Comparison of ENCODE assay signal across 12 cellular contexts in genomic region chrX:118698516-118699247, GRCh38. TPM values are rescaled to one million over a fixed set of nuclear protein-coding genes. Genes with fewer than 3 reads are reported as not detected.
DNase-seq lines count a peak whose midpoint lies in the region; ATAC-seq, FAIRE-seq and TF ChIP-seq lines count a peak whose summit lies in the region.
"Had no signal": no experiment of that assay in that cellular context is flagged by ENCODE, and none has a peak within 500 bp of the region (broad histone marks: within the 10 kb centered on the region; RNA-seq: fewer than 3 reads in every experiment).

No MANE protein-coding gene starts in this region.

- TF ChIP-seq EP300 in HepG2 (IDR thresholded peaks at IDR 0.05; ENCODE audit: low read depth in 2 of 2, low read length in 2 of 2) (no peak), HepG2 (CRISPR knock-in tag; IDR thresholded peaks at IDR 0.05; ENCODE audit: borderline replicate concordance) (no peak), ovary (IDR thresholded peaks at IDR 0.05) (no peak)

- intact Hi-C loops in right lobe of liver (cut with DNase I), result no loop called here
- intact Hi-C loops in HepG2 (cut with micrococcal nuclease; ENCODE audit: unreplicated experiment), result no loop called here
- intact Hi-C loops in ovary (cut with DNase I), result no loop called here

- in situ Hi-C loops in HepG2 (cut with HindIII; ENCODE audit: extremely low pct_ligation_motif_present, low pct_unique_long_range_greater_than_20kb), result no loop called here

- H3K9me3 ChIP-seq in right lobe of liver, result no peaks in the 10 kb centered on the region
- H3K9me3 ChIP-seq in HepG2 (ENCODE audit: low read length), result no peaks in the 10 kb centered on the region
- no peaks in the 10 kb centered on the region for H3K9me3 ChIP-seq in ovary
- H3K9me3 ChIP-seq: esophagus squamous epithelium, thoracic aorta had no signal

- DNase-seq in right lobe of liver, result no peak
- no peak for DNase-seq in HepG2 (ENCODE audit: low spot score)
- DNase-seq in RWPE1 (ENCODE audit: low spot score), result peak; percentile 1
- no peak for DNase-seq in ovary
- DNase-seq in T-helper 9 cell, result no peak
- no peak for DNase-seq in AG08396 (ENCODE audit: low spot score)
- no peak for DNase-seq in NCI-H146 (lab: John Stamatoyannopoulos, UW)
- DNase-seq: esophagus squamous epithelium had no signal

- CTCF ChIA-PET in HepG2 (lab: Yijun Ruan, JAX; ENCODE audit: low intra/inter-chr PET ratio, low total read pairs), result no interaction called here
- CTCF ChIA-PET in RWPE1 (lab: Yijun Ruan, JAX), result no interaction called here

- TF ChIP-seq POLR2A in right lobe of liver (IDR thresholded peaks at IDR 0.05), result no peak
- TF ChIP-seq POLR2A in HepG2 (IDR thresholded peaks at IDR 0.05; ENCODE audit: insufficient read depth in 1 of 2, low read depth in 2 of 2, low read length in 2 of 2), result no peak
- no peak for TF ChIP-seq POLR2A in ovary (IDR thresholded peaks at IDR 0.05)

- H3K27me3 ChIP-seq in right lobe of liver (no peaks in the 10 kb centered on the region), HepG2 (ENCODE audit: control insufficient read depth in 1 of 2, insufficient read depth in 2 of 2, low read length in 2 of 2) (no peaks in the 10 kb centered on the region), ovary (no peaks in the 10 kb centered on the region)
- H3K27me3 ChIP-seq: esophagus squamous epithelium had no signal

- no peak overlapping the region for H3K9ac ChIP-seq in HepG2 (ENCODE audit: insufficient read depth, low read depth, low read length)
- H3K9ac ChIP-seq: parathyroid adenoma had no signal

- H3K4me3 ChIP-seq in right lobe of liver (no peak overlapping the region), HepG2 (replicated peaks in 1 of 3; ENCODE audit: insufficient read depth in 1 of 3, low read depth in 2 of 3, low read length in 3 of 3) (no peak overlapping the region), ovary (no peak overlapping the region)
- H3K4me3 ChIP-seq: esophagus squamous epithelium, thoracic aorta had no signal

- no peak overlapping the region for H2AFZ ChIP-seq in HepG2 (ENCODE audit: low read length)
- H2AFZ ChIP-seq: parathyroid adenoma had no signal

- H3K36me3 ChIP-seq in right lobe of liver (no peaks in the 10 kb centered on the region), HepG2 (replicated peaks in 1 of 2; ENCODE audit: control insufficient read depth in 1 of 2, insufficient read depth in 2 of 2, low read length in 2 of 2) (no peaks in the 10 kb centered on the region), ovary (no peaks in the 10 kb centered on the region)
- H3K36me3 ChIP-seq: esophagus squamous epithelium, thoracic aorta had no signal

- TF ChIP-seq RAD21 in HepG2 (CRISPR knock-in tag; IDR thresholded peaks at IDR 0.05), result no peak

- H3K4me2 ChIP-seq in HepG2 (ENCODE audit: low read depth, low read length), result no peak overlapping the region

- H3K27ac ChIP-seq in right lobe of liver (no peak overlapping the region), HepG2 (ENCODE audit: extremely low read length, insufficient read depth, low read length) (no peak overlapping the region), RWPE1 (no peak overlapping the region), ovary (no peak overlapping the region)
- H3K27ac ChIP-seq: esophagus squamous epithelium, parathyroid adenoma, thoracic aorta had no signal

- TF ChIP-seq CTCF in right lobe of liver (IDR thresholded peaks at IDR 0.05) (no peak), HepG2 (CRISPR knock-in tag; IDR thresholded peaks at IDR 0.05) (no peak), RWPE1 (conservative IDR thresholded peaks at IDR 0.05; ENCODE audit: low read depth) (no peak), ovary (IDR thresholded peaks at IDR 0.05) (no peak)

- BruUV-seq in HepG2 (replicated peaks; lab: Mats Ljungman, UMichigan), result no TSS peak

- no peaks in the 10 kb centered on the region for H4K20me1 ChIP-seq in HepG2 (ENCODE audit: insufficient read depth, low read length)

- no peaks in the 10 kb centered on the region for H3K79me2 ChIP-seq in HepG2 (ENCODE audit: insufficient read depth, low read length)
- H3K79me2 ChIP-seq: parathyroid adenoma had no signal

- H3K4me1 ChIP-seq in right lobe of liver, result no peaks in the 10 kb centered on the region
- H3K4me1 ChIP-seq in HepG2 (ENCODE audit: insufficient read depth, low read length), result peaks cover 11% of the 10 kb centered on the region
- H3K4me1 ChIP-seq in ovary (ENCODE audit: insufficient read depth), result no peaks in the 10 kb centered on the region
- H3K4me1 ChIP-seq: esophagus squamous epithelium, parathyroid adenoma had no signal

- peak in 3 of 4 donors; percentile 24 to 49 (median 32) for ATAC-seq in right lobe of liver
- no peak for ATAC-seq in HepG2
- peak; percentile 72 for ATAC-seq in esophagus mucosa

- WGBS in right lobe of liver (ENCODE audit: insufficient coverage, low coverage, low lambda C conversion rate, missing lambda C conversion rate), result 36% methylated on average over 5 of the region's 5 CpGs
- WGBS in HepG2 (ENCODE audit: low lambda C conversion rate), result 3% methylated on average over 4 of the region's 5 CpGs
- WGBS in ovary, 3 donors, result 60 to 69% (median 63%) methylated on average over 5 of the region's 5 CpGs

- no peak for FAIRE-seq in HepG2 (lab: Jason Lieb, UNC)
- FAIRE-seq: HTR-8/SVneo had no signal

- POLR2A ChIA-PET in HepG2 (lab: Yijun Ruan, JAX) (no interaction called here), RWPE1 (lab: Yijun Ruan, JAX; ENCODE audit: low non-redundant PET) (no interaction called here)

TF ChIP-seq in HepG2, 621 proteins besides CTCF, POLR2A, EP300 and RAD21 (continues in another document):
- TF ChIP-seq FLYWCH1 (CRISPR knock-in tag; IDR thresholded peaks at IDR 0.05) (no peak), ZNF549 (CRISPR knock-in tag; IDR thresholded peaks at IDR 0.05) (no peak), ZC3H4 (CRISPR knock-in tag; IDR thresholded peaks at IDR 0.05; ENCODE audit: borderline replicate concordance) (no peak), TFAP4 (IDR thresholded peaks at IDR 0.05; ENCODE audit: borderline replicate concordance, low read depth) (no peak), KLF16 (CRISPR knock-in tag; IDR thresholded peaks at IDR 0.05) (no peak), KAT7 (CRISPR knock-in tag; IDR thresholded peaks at IDR 0.05; ENCODE audit: borderline replicate concordance) (no peak), ZNF746 (CRISPR knock-in tag; IDR thresholded peaks at IDR 0.05) (no peak)
- TF ChIP-seq, protein P1, sequence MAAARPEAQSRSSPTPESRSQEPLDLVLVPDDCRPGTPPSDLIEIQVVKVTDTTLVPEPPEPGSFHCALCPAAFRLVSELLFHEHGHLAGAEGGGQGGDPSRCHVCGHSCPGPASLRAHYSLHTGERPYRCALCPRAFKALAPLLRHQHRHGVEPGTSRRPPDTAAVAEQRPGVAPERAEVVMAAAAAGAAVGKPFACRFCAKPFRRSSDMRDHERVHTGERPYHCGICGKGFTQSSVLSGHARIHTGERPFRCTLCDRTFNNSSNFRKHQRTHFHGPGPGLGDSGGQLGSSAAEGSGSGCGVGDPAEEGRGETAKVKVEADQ (CRISPR knock-in tag; IDR thresholded peaks at IDR 0.05; ENCODE audit: borderline replicate concordance), result no peak

RNA-seq across cellular contexts. Expression of gene IL13RA1, which starts 28.7 kb away (rescaled TPM):
- total RNA-seq in right lobe of liver (100 to 1,000 TPM in 1 of 6 experiments, 10 to 100 TPM in 5; 54.6 to 115 (median 74.7) TPM), HepG2 (2016; rRNA removed; fragmentation: Illumina TruSeq; extraction: Trizol) (31.3 and 56.6 TPM in 2 replicates), esophagus mucosa (82.2 TPM), ovary (10 to 100 TPM; 33.0 to 79.5 (median 48.1) TPM)
- 16.2 and 19.9 TPM in 2 replicates for total RNA-seq in HepG2 (2016; cell fraction: cytosol; rRNA removed; fragmentation: Illumina TruSeq; extraction: Trizol; ENCODE audit: low read depth)
- 29.1 and 55.6 TPM in 2 replicates for total RNA-seq in HepG2 (2016; cell fraction: insoluble cytoplasmic fraction; rRNA removed; fragmentation: Illumina TruSeq; extraction: Trizol)
- total RNA-seq in HepG2 (2016; cell fraction: membrane; rRNA removed; fragmentation: Illumina TruSeq; extraction: Trizol), result 29.6 and 33.1 TPM in 2 replicates
- total RNA-seq in HepG2 (2016; cell fraction: nucleus; rRNA removed; fragmentation: Illumina TruSeq; extraction: Trizol), result 46.9 and 60.6 TPM in 2 replicates
- polyA plus RNA-seq in HepG2 (2011; rRNA removed) (51.4 and 73.5 TPM in 2 replicates), ovary (100 to 1,000 TPM in 1 of 2 donors, 10 to 100 TPM in 1; 38.4 to 104 TPM)
- polyA plus RNA-seq in HepG2 (2011; cell fraction: cytosol; rRNA removed), result 37.6 and 53.6 TPM in 2 replicates
- polyA plus RNA-seq in HepG2 (2011; cell fraction: nucleus; rRNA removed), result 14.4 and 16.3 TPM in 2 replicates
- 46.5 and 51.7 TPM in 2 replicates for polyA plus RNA-seq in HepG2 (2012)
- 12.8 and 13.5 TPM in 2 replicates for polyA plus RNA-seq in HepG2 (2016; cell fraction: cytosol; fragmentation: Illumina TruSeq; extraction: Trizol; ENCODE audit: low read depth)
- 28.0 and 29.4 TPM in 2 replicates for polyA plus RNA-seq in HepG2 (2016; cell fraction: insoluble cytoplasmic fraction; fragmentation: Illumina TruSeq; extraction: Trizol; ENCODE audit: low read depth)
- polyA plus RNA-seq in HepG2 (2016; cell fraction: membrane; fragmentation: Illumina TruSeq; extraction: Trizol; ENCODE audit: low read depth), result 22.0 and 23.4 TPM in 2 replicates
- polyA plus RNA-seq in HepG2 (2016; cell fraction: nucleus; fragmentation: Illumina TruSeq; extraction: Trizol; ENCODE audit: insufficient read depth, low read depth), result 59.8 and 60.8 TPM in 2 replicates
- 17.3 and 29.2 TPM in 2 replicates for polyA minus RNA-seq in HepG2 (2011; rRNA and poly(A)+ RNA removed; ENCODE audit: low replicate concordance)
- polyA minus RNA-seq in HepG2 (2011; cell fraction: cytosol; rRNA and poly(A)+ RNA removed), result 49.9 and 51.3 TPM in 2 replicates
- polyA minus RNA-seq in HepG2 (2011; cell fraction: nucleus; rRNA and poly(A)+ RNA removed), result 44.3 and 46.5 TPM in 2 replicates
